Comparison of ENCODE assay signal across 16 cellular contexts in genomic region chr15:29095746-29096145, GRCh38.
DNase-seq lines count a peak whose midpoint lies in the region; ATAC-seq and TF ChIP-seq lines count a peak whose summit lies in the region.
"Had no signal": no experiment of that assay in that cellular context is flagged by ENCODE, and none has a peak within 500 bp of the region (broad histone marks: within the 10 kb centered on the region; RNA-seq: fewer than 3 reads in every experiment).

No MANE protein-coding gene starts in this region.

- H3K4me1 ChIP-seq in neural progenitor cell: peaks cover 6% of the 10 kb centered on the region
- no peaks in the 10 kb centered on the region for H3K4me1 ChIP-seq in spleen
- H3K4me1 ChIP-seq: A549 had no signal

- H3K36me3 ChIP-seq in neural progenitor cell: no peaks in the 10 kb centered on the region
- peaks cover 0 to 29% (median 0%) of the 10 kb centered on the region in 6 donors for H3K36me3 ChIP-seq in spleen

- no peak overlapping the region for H3K4me3 Mint-ChIP-seq in activated naive CD4-positive, alpha-beta T cell treated with anti-CD3 and anti-CD28 coated beads, Interleukin-2, amount 50 U/mL, for 24 hours
- H3K4me3 Mint-ChIP-seq in activated naive CD4-positive, alpha-beta T cell treated with anti-CD3 and anti-CD28 coated beads, Interleukin-2, amount 10 ng/mL, durations not matched to agents 7 days and 5 days: no peak overlapping the region
- H3K4me3 Mint-ChIP-seq in neural progenitor cell: no peak overlapping the region
- H3K4me3 Mint-ChIP-seq: CD4-positive, alpha-beta memory T cell; H9 had no signal

- H3K9me3 ChIP-seq in neural progenitor cell (ENCODE audit: low read depth) (no peaks in the 10 kb centered on the region), spleen (no peaks in the 10 kb centered on the region)
- H3K9me3 ChIP-seq: A549 had no signal

- no peaks in the 10 kb centered on the region for H3K27me3 ChIP-seq in neural progenitor cell
- no peaks in the 10 kb centered on the region for H3K27me3 ChIP-seq in spleen (replicated peaks in 1 of 7)

- H3K4me3 ChIP-seq in neural progenitor cell: no peak overlapping the region
- no peak overlapping the region for H3K4me3 ChIP-seq in spleen
- H3K4me3 ChIP-seq: A549 had no signal

- H3K4me1 Mint-ChIP-seq in activated naive CD4-positive, alpha-beta T cell treated with anti-CD3 and anti-CD28 coated beads, Interleukin-2, amount 50 U/mL, for 24 hours: peaks cover under 1% of the 10 kb centered on the region
- no peaks in the 10 kb centered on the region for H3K4me1 Mint-ChIP-seq in activated naive CD4-positive, alpha-beta T cell treated with anti-CD3 and anti-CD28 coated beads, Interleukin-2, amount 10 ng/mL, durations not matched to agents 7 days and 5 days
- peaks cover 11% of the 10 kb centered on the region for H3K4me1 Mint-ChIP-seq in neural progenitor cell

- CTCF ChIA-PET in activated naive CD4-positive, alpha-beta T cell treated with anti-CD3 and anti-CD28 coated beads, Interleukin-2, amount 10 ng/mL, durations not matched to agents 7 days and 5 days (lab: Charles Lee): no interaction called here

- no peak overlapping the region for H3K4me2 ChIP-seq in neural progenitor cell
- H3K4me2 ChIP-seq: A549 had no signal

- H3K27ac ChIP-seq in neural progenitor cell (no peak overlapping the region), spleen (no peak overlapping the region)
- H3K27ac ChIP-seq: 22Rv1, A549, C4-2B had no signal

- no peaks in the 10 kb centered on the region for H3K9me3 Mint-ChIP-seq in activated naive CD4-positive, alpha-beta T cell treated with anti-CD3 and anti-CD28 coated beads, Interleukin-2, amount 50 U/mL, for 24 hours
- no peaks in the 10 kb centered on the region for H3K9me3 Mint-ChIP-seq in activated naive CD4-positive, alpha-beta T cell treated with anti-CD3 and anti-CD28 coated beads, Interleukin-2, amount 10 ng/mL, durations not matched to agents 7 days and 5 days
- H3K9me3 Mint-ChIP-seq in neural progenitor cell: no peaks in the 10 kb centered on the region
- H3K9me3 Mint-ChIP-seq: H9 had no signal

- H3K27ac Mint-ChIP-seq in activated naive CD4-positive, alpha-beta T cell treated with anti-CD3 and anti-CD28 coated beads, Interleukin-2, amount 50 U/mL, for 24 hours: peak overlapping the region; percentile 12
- H3K27ac Mint-ChIP-seq in activated naive CD4-positive, alpha-beta T cell treated with anti-CD3 and anti-CD28 coated beads, Interleukin-2, amount 10 ng/mL, durations not matched to agents 7 days and 5 days: no peak overlapping the region
- peak overlapping the region; percentile 33 for H3K27ac Mint-ChIP-seq in neural progenitor cell

- H3K79me2 ChIP-seq in neural progenitor cell (ENCODE audit: low read depth): no peaks in the 10 kb centered on the region

- no peak for TF ChIP-seq CTCF in neural progenitor cell (IDR thresholded peaks at IDR 0.05)
- TF ChIP-seq CTCF in spleen (IDR thresholded peaks at IDR 0.05 in 8 of 11, conservative IDR thresholded peaks at IDR 0.05 in 3 of 11): no peak

- no peak overlapping the region for H3K9ac ChIP-seq in neural progenitor cell

- no peak for TF ChIP-seq POLR2A in spleen (IDR thresholded peaks at IDR 0.05)

- no peak for DNase-seq in activated naive CD4-positive, alpha-beta T cell treated with anti-CD3 and anti-CD28 coated beads, Interleukin-2, amount 10 ng/mL, durations not matched to agents 7 days and 5 days
- no peak for DNase-seq in neural progenitor cell (ENCODE audit: low spot score)
- DNase-seq in spleen: peak; percentile 70
- no peak for DNase-seq in SHP77 (lab: John Stamatoyannopoulos, UW)
- DNase-seq in activated CD4-positive, alpha-beta T cell treated with anti-CD3 and anti-CD28 coated beads for 1 hour: no peak
- DNase-seq: AML-193; CD4-positive, alpha-beta memory T cell; DMS79 treated with DMSO at 0.1 percent for 48 hours; GF-D8; GOT3; H9 had no signal

- H3F3A ChIP-seq in neural progenitor cell (ENCODE audit: low read depth): peaks cover 10% of the 10 kb centered on the region

- 88 to 96% (median 92%) methylated on average over 9 of the region's 9 CpGs for WGBS in spleen, 5 donors

- no peaks in the 10 kb centered on the region for H4K20me1 ChIP-seq in neural progenitor cell (ENCODE audit: low read depth)

- ATAC-seq in activated CD4-positive, CD25-positive, alpha-beta regulatory T cell treated with anti-CD3 and anti-CD28 coated beads, Interleukin-2, amount 50 U/mL, for 24 hours: no peak
- ATAC-seq: A549 had no signal

- no peaks in the 10 kb centered on the region for H3K27me3 Mint-ChIP-seq in activated naive CD4-positive, alpha-beta T cell treated with anti-CD3 and anti-CD28 coated beads, Interleukin-2, amount 50 U/mL, for 24 hours
- H3K27me3 Mint-ChIP-seq in activated naive CD4-positive, alpha-beta T cell treated with anti-CD3 and anti-CD28 coated beads, Interleukin-2, amount 10 ng/mL, durations not matched to agents 7 days and 5 days: no peaks in the 10 kb centered on the region
- H3K27me3 Mint-ChIP-seq in neural progenitor cell (ENCODE audit: insufficient read depth, low read depth): peaks cover 6% of the 10 kb centered on the region
- H3K27me3 Mint-ChIP-seq: CD4-positive, alpha-beta memory T cell had no signal

- H3K36me3 Mint-ChIP-seq in activated naive CD4-positive, alpha-beta T cell treated with anti-CD3 and anti-CD28 coated beads, Interleukin-2, amount 50 U/mL, for 24 hours: no peaks in the 10 kb centered on the region
- H3K36me3 Mint-ChIP-seq in activated naive CD4-positive, alpha-beta T cell treated with anti-CD3 and anti-CD28 coated beads, Interleukin-2, amount 10 ng/mL, durations not matched to agents 7 days and 5 days: peaks cover 3% of the 10 kb centered on the region
- H3K36me3 Mint-ChIP-seq in neural progenitor cell: peaks cover 33% of the 10 kb centered on the region

- no peak overlapping the region for H2AFZ ChIP-seq in neural progenitor cell (replicated peaks)

- intact Hi-C loops in spleen (cut with DNase I; ENCODE audit: low total_unique reads): no loop called here
